26 cellular contexts compared by ENCODE assay signal in the genomic region with DNA sequence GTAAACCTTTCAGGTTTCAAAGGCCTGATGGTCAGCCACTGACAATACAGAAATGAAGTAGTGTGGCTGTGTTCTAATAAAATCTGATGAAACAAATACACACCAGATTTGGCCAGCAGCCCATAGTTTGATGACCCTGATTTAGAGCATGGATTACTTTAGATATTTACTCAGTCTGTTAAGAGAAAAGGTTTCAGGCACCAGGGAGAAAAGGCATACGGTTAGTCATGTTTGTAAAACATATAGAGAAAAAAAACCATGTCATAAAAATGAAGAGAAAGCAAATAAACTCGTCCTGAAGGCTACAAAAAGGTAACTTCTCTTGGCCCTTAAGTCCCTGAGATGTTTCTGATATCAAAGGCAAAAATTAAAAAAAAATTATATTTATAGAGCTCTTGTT.
DNase-seq lines count a peak whose midpoint lies in the region; ATAC-seq, FAIRE-seq and TF ChIP-seq lines count a peak whose summit lies in the region.
"Had no signal": no experiment of that assay in that cellular context is flagged by ENCODE, and none has a peak within 500 bp of the region (broad histone marks: within the 10 kb centered on the region; RNA-seq: fewer than 3 reads in every experiment).

No MANE protein-coding gene starts in this region.

- no peaks in the 10 kb centered on the region for H3K36me3 Mint-ChIP-seq in activated CD4-positive, alpha-beta T cell treated with anti-CD3 and anti-CD28 coated beads, Interleukin-2, amount 10 ng/mL, durations not matched to agents 7 days and 5 days (ENCODE audit: low read depth)
- H3K36me3 Mint-ChIP-seq: activated naive CD8-positive, alpha-beta T cell treated with anti-CD3 and anti-CD28 coated beads for 36 hours; CD14-positive monocyte; memory B cell had no signal

- CTCF ChIA-PET in activated CD4-positive, alpha-beta T cell treated with anti-CD3 and anti-CD28 coated beads, Interleukin-2, amount 10 ng/mL, durations not matched to agents 7 days and 5 days (lab: Charles Lee) = no interaction called here

- ATAC-seq in mucosa of descending colon (peak; percentile 41), GM18520 (IDR thresholded peaks at IDR 0.05; ENCODE audit: unreplicated experiment) (no peak)
- ATAC-seq: activated CD4-positive, alpha-beta T cell treated with anti-CD3 and anti-CD28 coated beads for 36 hours; gastrocnemius medialis; Right ventricle myocardium inferior had no signal

- no peak overlapping the region for H3K27ac Mint-ChIP-seq in activated CD4-positive, alpha-beta T cell treated with anti-CD3 and anti-CD28 coated beads, Interleukin-2, amount 10 ng/mL, durations not matched to agents 7 days and 5 days
- H3K27ac Mint-ChIP-seq: activated CD4-positive, alpha-beta T cell treated with anti-CD3 and anti-CD28 coated beads for 36 hours; activated naive CD8-positive, alpha-beta T cell treated with anti-CD3 and anti-CD28 coated beads for 36 hours; CD14-positive monocyte; dendritic cell treated with granulocyte-macrophage colony-stimulating factor and Interleukin-4, amounts not matched to agents 40 ng/mL and 50 ng/mL, for 4 days; HFFc6; memory B cell had no signal

- peaks cover 2% of the 10 kb centered on the region for H3K27me3 Mint-ChIP-seq in activated CD4-positive, alpha-beta T cell treated with anti-CD3 and anti-CD28 coated beads, Interleukin-2, amount 10 ng/mL, durations not matched to agents 7 days and 5 days
- H3K27me3 Mint-ChIP-seq: dendritic cell treated with granulocyte-macrophage colony-stimulating factor and Interleukin-4, amounts not matched to agents 40 ng/mL and 50 ng/mL, for 4 days had no signal

- no peak for TF ChIP-seq CTCF in mucosa of descending colon (IDR thresholded peaks at IDR 0.05)

- DNase-seq in DMS79 treated with DMSO at 0.1 percent for 48 hours (lab: John Stamatoyannopoulos, UW) (peak; percentile 15), DMS79 (lab: John Stamatoyannopoulos, UW) (no peak), NCI-H146 treated with DMSO at 0.1 percent for 48 hours (lab: John Stamatoyannopoulos, UW; ENCODE audit: unreplicated experiment) (peak; percentile 49), NCI-H774 (lab: John Stamatoyannopoulos, UW) (peak; percentile 41), mucosa of descending colon (peak in 1 of 3 donors; percentile 21), urothelium cell line (ENCODE audit: low spot score) (no peak)
- no peak for DNase-seq in activated CD4-positive, alpha-beta T cell treated with anti-CD3 and anti-CD28 coated beads, Interleukin-2, amount 10 ng/mL, durations not matched to agents 7 days and 5 days
- DNase-seq: activated CD4-positive, alpha-beta T cell treated with anti-CD3 and anti-CD28 coated beads for 36 hours; activated CD8-positive, alpha-beta memory T cell treated with anti-CD3 and anti-CD28 coated beads for 24 hours; activated effector memory CD4-positive, alpha-beta T cell treated with Interleukin-2 at 50 U/mL for 16 hours; activated naive CD8-positive, alpha-beta T cell treated with anti-CD3 and anti-CD28 coated beads for 36 hours; aorta; gastrocnemius medialis; GM23248; HFFc6; NCI-H2107; stimulated activated CD4-positive, alpha-beta T cell treated with anti-CD3 and anti-CD28 coated beads, Interleukin-15, amount 100 ng/mL, for 24 hours; stimulated activated naive CD4-positive, alpha-beta T cell treated with Interleukin-2 at 50 U/mL for 16 hours had no signal

- no peaks in the 10 kb centered on the region for H3K36me3 ChIP-seq in mucosa of descending colon (ENCODE audit: low read depth)
- H3K36me3 ChIP-seq: cardiac muscle cell, gastrocnemius medialis, prostate gland had no signal

- H3K4me3 Mint-ChIP-seq in activated CD4-positive, alpha-beta T cell treated with anti-CD3 and anti-CD28 coated beads, Interleukin-2, amount 10 ng/mL, durations not matched to agents 7 days and 5 days = no peak overlapping the region
- H3K4me3 Mint-ChIP-seq: activated CD4-positive, alpha-beta T cell treated with anti-CD3 and anti-CD28 coated beads for 36 hours; activated naive CD8-positive, alpha-beta T cell treated with anti-CD3 and anti-CD28 coated beads for 36 hours; CD14-positive monocyte; dendritic cell treated with granulocyte-macrophage colony-stimulating factor and Interleukin-4, amounts not matched to agents 40 ng/mL and 50 ng/mL, for 4 days; HFFc6; memory B cell had no signal

- no peaks in the 10 kb centered on the region for H3K9me3 ChIP-seq in mucosa of descending colon
- H3K9me3 ChIP-seq: gastrocnemius medialis, prostate gland had no signal

- FAIRE-seq in urothelium cell line (lab: Jason Lieb, UNC) = no peak
- FAIRE-seq: D721Med had no signal

- peaks cover 5% of the 10 kb centered on the region for H3K9me3 Mint-ChIP-seq in activated CD4-positive, alpha-beta T cell treated with anti-CD3 and anti-CD28 coated beads, Interleukin-2, amount 10 ng/mL, durations not matched to agents 7 days and 5 days
- H3K9me3 Mint-ChIP-seq: activated naive CD8-positive, alpha-beta T cell treated with anti-CD3 and anti-CD28 coated beads for 36 hours; dendritic cell treated with granulocyte-macrophage colony-stimulating factor and Interleukin-4, amounts not matched to agents 40 ng/mL and 50 ng/mL, for 4 days had no signal

- POLR2A ChIA-PET in activated CD4-positive, alpha-beta T cell treated with anti-CD3 and anti-CD28 coated beads, Interleukin-2, amount 10 ng/mL, durations not matched to agents 7 days and 5 days (lab: Charles Lee) = no interaction called here

- peaks cover 11% of the 10 kb centered on the region for H3K4me1 Mint-ChIP-seq in activated CD4-positive, alpha-beta T cell treated with anti-CD3 and anti-CD28 coated beads, Interleukin-2, amount 10 ng/mL, durations not matched to agents 7 days and 5 days
- H3K4me1 Mint-ChIP-seq: CD14-positive monocyte, memory B cell had no signal

- H3K4me1 ChIP-seq in mucosa of descending colon (ENCODE audit: low read depth) = no peaks in the 10 kb centered on the region
- H3K4me1 ChIP-seq: gastrocnemius medialis, prostate gland had no signal

- H3K4me3 ChIP-seq in mucosa of descending colon = no peak overlapping the region
- H3K4me3 ChIP-seq: cardiac muscle cell, gastrocnemius medialis, GM23248, prostate gland had no signal

- intact Hi-C loops in mucosa of descending colon (cut with DNase I, micrococcal nuclease) = no loop called here

Comparison
In these comparisons a context has a peak if more than half of its experiments do, and no peak if none do; other contexts are left out.
1. DNase-seq: peak in DMS79 treated with DMSO at 0.1 percent for 48 hours (single experiment), NCI-H146 treated with DMSO at 0.1 percent for 48 hours (single experiment) and NCI-H774 (single experiment); none in DMS79 (single experiment), urothelium cell line (single experiment) and activated CD4-positive, alpha-beta T cell treated with anti-CD3 and anti-CD28 coated beads, Interleukin-2, amount 10 ng/mL, durations not matched to agents 7 days and 5 days (single experiment).